ENCODE assay signal across 19 cellular contexts in the genomic region with DNA sequence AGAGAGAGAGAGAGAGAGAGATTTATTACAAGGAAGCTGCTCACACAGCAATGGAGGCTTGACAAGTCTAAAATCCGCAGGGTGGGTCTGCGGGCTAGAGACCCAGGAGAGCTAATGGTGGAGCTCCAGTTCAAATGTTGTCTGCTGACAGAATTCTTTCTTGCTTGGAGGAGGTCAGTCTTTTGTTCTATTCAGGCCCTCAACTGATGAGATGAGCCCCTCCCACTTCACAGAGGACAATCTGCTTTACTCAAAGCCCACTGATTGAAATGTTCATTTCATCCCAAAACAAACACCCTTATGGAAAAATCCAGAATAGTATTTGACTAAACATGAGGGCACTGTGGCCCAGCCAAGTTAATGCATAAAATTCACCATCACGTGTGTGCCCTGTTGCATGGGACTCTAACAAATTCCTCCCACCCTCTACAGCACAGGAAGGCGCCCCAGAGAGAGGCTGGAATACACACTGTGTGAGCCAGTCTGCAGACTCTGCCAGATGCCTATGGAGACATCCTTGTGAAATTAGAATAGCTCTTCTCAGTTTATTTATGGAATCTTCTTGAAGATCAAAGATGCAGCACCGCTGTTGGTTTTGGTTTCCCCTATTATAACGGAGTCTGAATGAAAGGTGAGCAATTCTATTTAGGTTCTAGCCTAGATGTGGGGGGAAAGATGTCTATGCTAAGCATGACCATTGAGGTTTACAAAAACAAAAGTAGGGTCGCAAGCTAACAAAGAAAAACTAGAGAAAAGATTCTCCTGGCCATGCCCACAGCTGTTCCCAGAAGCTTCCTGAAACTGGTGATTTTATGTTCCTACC.
DNase-seq lines count a peak whose midpoint lies in the region; ATAC-seq and TF ChIP-seq lines count a peak whose summit lies in the region.
"Had no signal": no experiment of that assay in that cellular context is flagged by ENCODE, and none has a peak within 500 bp of the region (broad histone marks: within the 10 kb centered on the region; RNA-seq: fewer than 3 reads in every experiment).

No MANE protein-coding gene starts in this region.

- ATAC-seq in GM18498 (IDR thresholded peaks at IDR 0.05; ENCODE audit: unreplicated experiment) (peak; percentile 51), GM19468 (IDR thresholded peaks at IDR 0.05; ENCODE audit: extremely low read depth, unreplicated experiment) (peak; percentile 8), HG02981 (IDR thresholded peaks at IDR 0.05; ENCODE audit: unreplicated experiment) (peak; percentile 39), sciatic nerve (no peak), HG03520 (IDR thresholded peaks at IDR 0.05; ENCODE audit: unreplicated experiment) (no peak)
- ATAC-seq: left colon, mucosa of descending colon had no signal

- no peak overlapping the region for H3K4me3 ChIP-seq in astrocyte of the spinal cord (ENCODE audit: low read depth, low read length)
- no peak overlapping the region for H3K4me3 ChIP-seq in foreskin fibroblast (ENCODE audit: low read depth in 1 of 2, low read length in 2 of 2)
- H3K4me3 ChIP-seq: adrenal gland, mucosa of descending colon, smooth muscle cell, uterus had no signal

- DNase-seq in astrocyte of the spinal cord (ENCODE audit: low read depth, low spot score) (peak; percentile 64), NCI-H1694 (lab: John Stamatoyannopoulos, UW) (no peak), sciatic nerve (ENCODE audit: low spot score) (no peak), foreskin fibroblast (no peak)
- DNase-seq: ACHN; activated CD4-positive, alpha-beta memory T cell treated with anti-CD3 and anti-CD28 coated beads for 36 hours; CD8-positive, alpha-beta memory T cell; left colon; mucosa of descending colon; NCI-H774; RPMI8226; stimulated activated naive CD4-positive, alpha-beta T cell; uterus had no signal

- in situ Hi-C loops in astrocyte of the spinal cord (cut with HindIII; ENCODE audit: low sequenced_read_pairs): no loop called here

- TF ChIP-seq CTCF in astrocyte of the spinal cord (IDR thresholded peaks at IDR 0.05; ENCODE audit: low read depth, low read length) (no peak), foreskin fibroblast (IDR thresholded peaks at IDR 0.05; ENCODE audit: low read depth, low read length) (no peak)

- intact Hi-C loops in sciatic nerve (cut with DNase I): no loop called here

Comparison
In these comparisons a context has a peak if more than half of its experiments do, and no peak if none do; other contexts are left out.
1. ATAC-seq: peak in GM18498 (single experiment), GM19468 (single experiment) and HG02981 (single experiment); none in sciatic nerve (single experiment) and HG03520 (single experiment).